In genomic region chr7:98283127-98283886, GRCh38 we compare ENCODE assay signal across 7 cellular contexts. TPM values are rescaled to one million over a fixed set of nuclear protein-coding genes. Genes with fewer than 3 reads are reported as not detected.
A peak's percentile ranks its signal among the peaks of the same experiment; 100 is the strongest.
DNase-seq lines count a peak whose midpoint lies in the region; ATAC-seq and TF ChIP-seq lines count a peak whose summit lies in the region.

No MANE protein-coding gene starts in this region.

- H3K9me3 ChIP-seq in HUES6 (ENCODE audit: control insufficient read depth, insufficient read depth, low read depth, low read length): no peaks in the 10 kb centered on the region

- peak overlapping the region; percentile 85 for H3K4me3 Mint-ChIP-seq in activated B cell treated with CpG ODN at 0.5 μM for 24 hours

- DNase-seq in activated B cell treated with CpG ODN at 0.5 μM for 24 hours (no peak), globus pallidus (ENCODE audit: low spot score) (peak; percentile 53), NCI-H345 treated with DMSO at 0.1 percent for 48 hours (lab: John Stamatoyannopoulos, UW; ENCODE audit: unreplicated experiment) (no peak), cerebellar cortex (ENCODE audit: low spot score) (no peak)

- peaks cover 40% of the 10 kb centered on the region for H3K4me1 Mint-ChIP-seq in activated B cell treated with CpG ODN at 0.5 μM for 24 hours

- intact Hi-C loops in activated B cell treated with CpG ODN at 0.5 μM for 24 hours (cut with micrococcal nuclease): loop anchor here (10.0 kb wide), 1 partner anchor 1169 kb away; the partner anchor contains the start of gene SDHAF3

- peaks cover 50% of the 10 kb centered on the region for H3K4me1 ChIP-seq in HUES6 (ENCODE audit: control insufficient read depth, insufficient read depth, low read length)
- peaks cover 34% of the 10 kb centered on the region for H3K4me1 ChIP-seq in rectal smooth muscle tissue (ENCODE audit: control insufficient read depth, insufficient read depth, low read length)

- H3K36me3 ChIP-seq in HUES6 (ENCODE audit: control insufficient read depth, insufficient read depth, low read length) (peaks cover 11% of the 10 kb centered on the region; the same call in 1 of the 2 replicates), rectal smooth muscle tissue (ENCODE audit: control insufficient read depth, insufficient read depth, low read length) (peaks cover 5% of the 10 kb centered on the region)

- ATAC-seq in activated B cell treated with CpG ODN at 0.5 μM for 24 hours (ENCODE audit: low read depth) (no peak), GM21529 (IDR thresholded peaks at IDR 0.05; ENCODE audit: unreplicated experiment) (no peak)

- no peak overlapping the region for H3K27ac Mint-ChIP-seq in activated B cell treated with CpG ODN at 0.5 μM for 24 hours

- POLR2A ChIA-PET in activated B cell treated with CpG ODN at 0.5 μM for 24 hours (lab: Charles Lee): interaction anchor here (0.6 to 1.4 kb wide), 2 partner anchors 31 to 36 kb away, joined by 3 to 6 read pairs; partner anchors contain the start of gene TECPR1

- peaks cover 2% of the 10 kb centered on the region for H3K36me3 Mint-ChIP-seq in activated B cell treated with CpG ODN at 0.5 μM for 24 hours (ENCODE audit: low read depth)

- H3K27me3 ChIP-seq in HUES6 (ENCODE audit: control insufficient read depth, insufficient read depth, low read length) (no peaks in the 10 kb centered on the region), rectal smooth muscle tissue (ENCODE audit: control insufficient read depth, insufficient read depth, low read length) (no peaks in the 10 kb centered on the region)

- H3K27me3 Mint-ChIP-seq in activated B cell treated with CpG ODN at 0.5 μM for 24 hours: no peaks in the 10 kb centered on the region

- H3K27ac ChIP-seq in HUES6 (ENCODE audit: low read depth, low read length) (no peak overlapping the region), rectal smooth muscle tissue (ENCODE audit: low read depth, low read length) (peak overlapping the region; percentile 57)

- H3K4me3 ChIP-seq in HUES6 (ENCODE audit: low read depth, low read length): peak overlapping the region; percentile 83
- peak overlapping the region; percentile 75 for H3K4me3 ChIP-seq in rectal smooth muscle tissue (ENCODE audit: low read length)

- peak overlapping the region; percentile 34 for H3K9ac ChIP-seq in HUES6 (ENCODE audit: low read length)
- H3K9ac ChIP-seq in rectal smooth muscle tissue (ENCODE audit: low read length): no peak overlapping the region

- H3K9me3 Mint-ChIP-seq in activated B cell treated with CpG ODN at 0.5 μM for 24 hours: no peaks in the 10 kb centered on the region

- no peak for TF ChIP-seq CTCF in activated B cell treated with CpG ODN at 0.5 μM for 24 hours (IDR thresholded peaks at IDR 0.05)

- CTCF ChIA-PET in activated B cell treated with CpG ODN at 0.5 μM for 24 hours (lab: Charles Lee): no interaction called here

RNA-seq across cellular contexts. Expression of gene BRI3, which starts 1.8 kb away (rescaled TPM):
- total RNA-seq in activated B cell treated with CpG ODN at 0.5 μM for 24 hours: 53.7 and 55.9 TPM in 2 replicates

RNA-seq across cellular contexts. Expression of gene TECPR1, which starts 31.3 kb away (rescaled TPM):
- total RNA-seq in activated B cell treated with CpG ODN at 0.5 μM for 24 hours: 24.6 and 34.5 TPM in 2 replicates
